8 cellular contexts compared by ENCODE assay signal in genomic region chr1:75265792-75266191, GRCh38.
DNase-seq lines count a peak whose midpoint lies in the region; ATAC-seq and TF ChIP-seq lines count a peak whose summit lies in the region.

No MANE protein-coding gene starts in this region.

- DNase-seq in Ammon's horn (ENCODE audit: low spot score) (peak; percentile 31), NCI-H2081 (lab: John Stamatoyannopoulos, UW) (peak; percentile 42 to 63), ascending aorta (ENCODE audit: low spot score in 2 of 2) (no peak), left lobe of liver (ENCODE audit: low spot score) (no peak), cerebellum (ENCODE audit: low spot score) (no peak)

- TF ChIP-seq CTCF in ascending aorta (IDR thresholded peaks at IDR 0.05): peak in 2 of 3 experiments; percentile 17 to 54

- no peaks in the 10 kb centered on the region for H3K27me3 ChIP-seq in ascending aorta

- no peaks in the 10 kb centered on the region for H3K36me3 ChIP-seq in ascending aorta

- intact Hi-C loops in ascending aorta (cut with DNase I): loop anchor here (5.0 kb wide), 1 partner anchor 367 kb away; no protein-coding TSS in a partner anchor

- H3K4me3 ChIP-seq in ascending aorta: no peak overlapping the region

- ATAC-seq in GM18502 (IDR thresholded peaks at IDR 0.05; ENCODE audit: poor library complexity, unreplicated experiment) (peak; percentile 80), HG02938 (IDR thresholded peaks at IDR 0.05; ENCODE audit: unreplicated experiment) (peak; percentile 91), left lobe of liver (peak; percentile 87), GM19023 (IDR thresholded peaks at IDR 0.05; ENCODE audit: unreplicated experiment) (no peak)

- H3K27ac ChIP-seq in ascending aorta: no peak overlapping the region

- no peaks in the 10 kb centered on the region for H3K4me1 ChIP-seq in ascending aorta

- no peaks in the 10 kb centered on the region for H3K9me3 ChIP-seq in ascending aorta

Comparison
In these comparisons a context has a peak if more than half of its experiments do, and no peak if none do; other contexts are left out.
1. DNase-seq: peak in Ammon's horn (single experiment) and NCI-H2081 (2 of 2); none in ascending aorta (0 of 2), left lobe of liver (single experiment) and cerebellum (single experiment).